Comparison of ENCODE assay signal across 17 cellular contexts in genomic region chr2:205361272-205361671, GRCh38.
"Had no signal": no experiment of that assay in that cellular context is flagged by ENCODE, and none has a peak within 500 bp of the region (broad histone marks: within the 10 kb centered on the region; RNA-seq: fewer than 3 reads in every experiment).

No MANE protein-coding gene starts in this region.

- H3K4me1 ChIP-seq: colonic mucosa, tibial nerve, vagina had no signal

- DNase-seq: activated CD4-positive, alpha-beta T cell treated with anti-CD3 and anti-CD28 coated beads, Interleukin-2, amount 10 ng/mL, durations not matched to agents 7 days and 5 days; activated CD4-positive, CD25-positive, alpha-beta regulatory T cell; activated CD8-positive, alpha-beta memory T cell treated with anti-CD3 and anti-CD28 coated beads, Interleukin-2, amount 50 U/mL, for 48 hours; activated gamma-delta T cell; activated T-cell treated with anti-CD3 and anti-CD28 coated beads, Interleukin-2, amount 50 U/mL, for 72 hours; amniotic stem cell; central memory CD4-positive, alpha-beta T cell; colonic mucosa; heart right ventricle; naive B cell; stimulated activated CD4-positive, alpha-beta T cell treated with anti-CD3 and anti-CD28 coated beads, Interleukin-15, amount 100 ng/mL, for 24 hours; stimulated activated CD4-positive, alpha-beta T cell treated with anti-CD3 and anti-CD28 coated beads, Interleukin-4, amount 100 ng/mL, for 1 hour; stimulated activated naive CD4-positive, alpha-beta T cell had no signal

- H3K27me3 ChIP-seq: colonic mucosa, heart right ventricle, tibial nerve, vagina had no signal

- H3K27ac ChIP-seq: colonic mucosa, heart right ventricle, skin epidermis, tibial nerve, vagina had no signal

- H3K4me3 ChIP-seq: colonic mucosa, heart right ventricle, skin epidermis, tibial nerve, vagina had no signal

- H3K36me3 ChIP-seq: colonic mucosa, heart right ventricle, tibial nerve, vagina had no signal

- H3K9me3 ChIP-seq: colonic mucosa, heart right ventricle, tibial nerve, vagina had no signal

- ATAC-seq: activated naive CD4-positive, alpha-beta T cell treated with anti-CD3 and anti-CD28 coated beads, Interleukin-2, amount 50 U/mL, for 72 hours; activated T-cell treated with anti-CD3 and anti-CD28 coated beads, Interleukin-2, amount 50 U/mL, for 72 hours; heart right ventricle had no signal
